8 cellular contexts compared by ENCODE assay signal in the genomic region with DNA sequence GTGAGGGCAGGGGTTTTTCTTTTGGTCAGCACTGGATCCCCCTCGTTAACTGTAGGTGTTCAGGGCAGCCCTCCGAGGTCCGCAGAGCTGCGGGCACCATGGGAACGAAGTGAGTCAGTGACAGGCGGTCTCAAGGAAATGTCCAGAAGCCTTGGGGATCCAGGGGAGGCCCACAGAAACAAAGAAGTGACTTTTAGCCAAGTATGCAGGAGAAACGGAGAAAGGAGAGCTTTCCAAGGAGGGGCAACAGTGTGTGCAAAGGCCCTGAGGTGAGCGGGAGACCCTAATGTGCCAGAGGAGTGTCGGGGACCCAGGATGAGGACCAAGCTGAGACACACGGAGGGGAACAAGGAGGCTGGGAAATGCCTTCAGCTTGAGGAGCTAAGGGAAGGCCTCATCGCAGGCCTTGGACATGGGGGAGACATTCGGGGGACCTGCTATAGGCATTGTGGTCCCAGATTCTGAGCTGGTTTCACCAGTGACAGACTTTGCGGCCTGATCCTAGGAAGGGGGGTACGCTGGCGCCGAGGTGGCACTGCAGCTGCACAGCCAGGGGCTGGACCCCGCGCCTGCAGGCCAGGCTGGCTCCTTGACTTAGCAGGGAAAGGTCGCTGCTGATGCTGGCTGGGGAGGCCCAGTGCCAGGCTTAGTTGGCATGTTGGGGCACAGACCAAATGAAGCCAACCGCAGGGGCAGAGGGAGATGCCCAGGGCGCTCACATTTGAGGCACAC. TPM values are rescaled to one million over a fixed set of nuclear protein-coding genes. Genes with fewer than 3 reads are reported as not detected.
DNase-seq lines count a peak whose midpoint lies in the region; ATAC-seq and TF ChIP-seq lines count a peak whose summit lies in the region.

No MANE protein-coding gene starts in this region.

- peak overlapping the region; percentile 59 for H3K4me3 Mint-ChIP-seq in activated naive CD4-positive, alpha-beta T cell treated with anti-CD3 and anti-CD28 coated beads for 36 hours
- H3K4me3 Mint-ChIP-seq in activated naive CD8-positive, alpha-beta T cell treated with anti-CD3 and anti-CD28 coated beads, Interleukin-2, amount 50 U/mL, for 24 hours = peak overlapping the region; percentile 52

- TF ChIP-seq EP300 in transverse colon (IDR thresholded peaks at IDR 0.05; ENCODE audit: low read depth) = no peak

- no peaks in the 10 kb centered on the region for H3K9me3 Mint-ChIP-seq in activated naive CD4-positive, alpha-beta T cell treated with anti-CD3 and anti-CD28 coated beads for 36 hours
- no peaks in the 10 kb centered on the region for H3K9me3 Mint-ChIP-seq in activated naive CD8-positive, alpha-beta T cell treated with anti-CD3 and anti-CD28 coated beads, Interleukin-2, amount 50 U/mL, for 24 hours

- H3K79me1 ChIP-seq in mesendoderm (ENCODE audit: low read length) = no peaks in the 10 kb centered on the region

- no peak for DNase-seq in activated naive CD4-positive, alpha-beta T cell treated with anti-CD3 and anti-CD28 coated beads for 36 hours
- no peak for DNase-seq in activated naive CD4-positive, alpha-beta T cell treated with Interleukin-2 at 50 U/mL for 16 hours
- no peak for DNase-seq in activated naive CD8-positive, alpha-beta T cell treated with anti-CD3 and anti-CD28 coated beads, Interleukin-2, amount 50 U/mL, for 24 hours
- DNase-seq in mesendoderm (no peak), transverse colon (no peak), DMS79 (lab: John Stamatoyannopoulos, UW) (no peak), CD1c-positive myeloid dendritic cell (ENCODE audit: extremely low spot score) (no peak)

- no peak overlapping the region for H3K18ac ChIP-seq in mesendoderm (ENCODE audit: low read length)

- peaks cover 27% of the 10 kb centered on the region for H3K4me1 Mint-ChIP-seq in activated naive CD4-positive, alpha-beta T cell treated with anti-CD3 and anti-CD28 coated beads for 36 hours (ENCODE audit: low read depth)
- peaks cover 35% of the 10 kb centered on the region for H3K4me1 Mint-ChIP-seq in activated naive CD8-positive, alpha-beta T cell treated with anti-CD3 and anti-CD28 coated beads, Interleukin-2, amount 50 U/mL, for 24 hours

- H3K9ac ChIP-seq in mesendoderm (ENCODE audit: low read length) = peak overlapping the region; percentile 83

- H3K9me3 ChIP-seq in transverse colon = no peaks in the 10 kb centered on the region

- CTCF ChIA-PET in activated naive CD4-positive, alpha-beta T cell treated with anti-CD3 and anti-CD28 coated beads for 36 hours (lab: Charles Lee) = interaction anchor here (0.5 to 2.6 kb wide), 13 partner anchors 11 to 294 kb away, joined by 3 to 16 read pairs (median 3); a partner anchor contains a TSS

- H3K23ac ChIP-seq in mesendoderm (ENCODE audit: low read length) = no peak overlapping the region

- H2BK120ac ChIP-seq in mesendoderm (ENCODE audit: low read depth, low read length) = no peak overlapping the region

- no CpG with 5 or more reads among the region's 21 CpGs for WGBS in mesendoderm (ENCODE audit: extremely low coverage, insufficient coverage, low lambda C conversion rate)
- 84 to 90% methylated on average over 5 to 21 of the region's 21 CpGs for WGBS in transverse colon (ENCODE audit: low coverage in 1 of 2), 2 donors

- H3K27ac ChIP-seq in mesendoderm (ENCODE audit: low read depth, low read length) (no peak overlapping the region), transverse colon (peak overlapping the region; percentile 88 to 92 (median 90))

- H3K27ac Mint-ChIP-seq in activated naive CD4-positive, alpha-beta T cell treated with anti-CD3 and anti-CD28 coated beads for 36 hours = no peak overlapping the region
- peak overlapping the region; percentile 52 for H3K27ac Mint-ChIP-seq in activated naive CD8-positive, alpha-beta T cell treated with anti-CD3 and anti-CD28 coated beads, Interleukin-2, amount 50 U/mL, for 24 hours

- H3K4me3 ChIP-seq in mesendoderm (ENCODE audit: low read length) (no peak overlapping the region), transverse colon (peak overlapping the region in 3 of 4 donors; percentile 34 to 72 (median 51))

- no peaks in the 10 kb centered on the region for H3K79me2 ChIP-seq in mesendoderm (ENCODE audit: control insufficient read depth, insufficient read depth, low read length)

- H3K56ac ChIP-seq in mesendoderm (ENCODE audit: low read length) = peak overlapping the region; percentile 85

- no peaks in the 10 kb centered on the region for H3K27me3 Mint-ChIP-seq in activated naive CD4-positive, alpha-beta T cell treated with anti-CD3 and anti-CD28 coated beads for 36 hours (ENCODE audit: low read depth)
- H3K27me3 Mint-ChIP-seq in activated naive CD8-positive, alpha-beta T cell treated with anti-CD3 and anti-CD28 coated beads, Interleukin-2, amount 50 U/mL, for 24 hours = no peaks in the 10 kb centered on the region

- no peak overlapping the region for H4K8ac ChIP-seq in mesendoderm (ENCODE audit: low read depth, low read length)

- TF ChIP-seq POLR2A in transverse colon (IDR thresholded peaks at IDR 0.05) = no peak

- H2BK5ac ChIP-seq in mesendoderm (ENCODE audit: low read length) = no peak overlapping the region

- in situ Hi-C loops in transverse colon (cut with MboI; ENCODE audit: low pct_ligation_motif_present in 1 of 4, low pct_unique_long_range_greater_than_20kb in 1 of 4, low sequenced_read_pairs in 3 of 4) = no loop called here

- H2BK15ac ChIP-seq in mesendoderm (replicated peaks; ENCODE audit: low read depth) = no peak overlapping the region

- H3K36me3 ChIP-seq in mesendoderm (ENCODE audit: control insufficient read depth, insufficient read depth, low read length) = peaks cover 3% of the 10 kb centered on the region
- H3K36me3 ChIP-seq in transverse colon = peaks cover 0 to 37% (median 23%) of the 10 kb centered on the region in 4 donors

- no peak overlapping the region for H3K4ac ChIP-seq in mesendoderm (ENCODE audit: low read depth, low read length)

- peaks cover 6% of the 10 kb centered on the region for H3K36me3 Mint-ChIP-seq in activated naive CD4-positive, alpha-beta T cell treated with anti-CD3 and anti-CD28 coated beads for 36 hours (ENCODE audit: low read depth)
- H3K36me3 Mint-ChIP-seq in activated naive CD8-positive, alpha-beta T cell treated with anti-CD3 and anti-CD28 coated beads, Interleukin-2, amount 50 U/mL, for 24 hours (ENCODE audit: low read depth) = peaks cover 6% of the 10 kb centered on the region

- H2AK5ac ChIP-seq in mesendoderm (ENCODE audit: low read length) = no peak overlapping the region

- ATAC-seq in activated naive CD8-positive, alpha-beta T cell treated with anti-CD3 and anti-CD28 coated beads, Interleukin-2, amount 50 U/mL, for 24 hours = no peak
- ATAC-seq in GM21447 (IDR thresholded peaks at IDR 0.05; ENCODE audit: unreplicated experiment) = no peak

- TF ChIP-seq CTCF in transverse colon (IDR thresholded peaks at IDR 0.05) = no peak

- H4K5ac ChIP-seq in mesendoderm (ENCODE audit: low read length) = no peak overlapping the region

- H3K27me3 ChIP-seq in mesendoderm (ENCODE audit: insufficient read depth, low read length, poor library complexity) (no peaks in the 10 kb centered on the region), transverse colon (no peaks in the 10 kb centered on the region)

- intact Hi-C loops in activated naive CD4-positive, alpha-beta T cell treated with anti-CD3 and anti-CD28 coated beads for 36 hours (cut with micrococcal nuclease) = loop anchor here (1.0 to 2.0 kb wide), 4 partner anchors 34 to 119 kb away; a partner anchor contains a TSS
- intact Hi-C loops in transverse colon (cut with DNase I; ENCODE audit: low total_unique reads) = no loop called here

- H3K4me1 ChIP-seq in mesendoderm (ENCODE audit: control insufficient read depth, low read depth, low read length) (no peaks in the 10 kb centered on the region), transverse colon (peaks cover 22 to 53% (median 32%) of the 10 kb centered on the region in 4 donors)

- H3K4me2 ChIP-seq in mesendoderm (ENCODE audit: low read length) = peak overlapping the region; percentile 61

RNA-seq across cellular contexts. Expression of a gene that starts 3.3 kb away (rescaled TPM):
- total RNA-seq in activated naive CD4-positive, alpha-beta T cell treated with anti-CD3 and anti-CD28 coated beads for 36 hours = under 1 TPM in 1 of 2 experiments, not detected in 1; 0.79 TPM
- 0.45 TPM for polyA plus RNA-seq in mesendoderm (2013, experiment 1 of 2)
- polyA plus RNA-seq in mesendoderm (2013, experiment 2 of 2) = 0.42 TPM
- total RNA-seq in transverse colon = 1 to 10 TPM in 3 of 4 donors, not detected in 1; 3.0 to 3.8 (median 3.2) TPM

RNA-seq across cellular contexts. Expression of a gene that starts 9.6 kb away (rescaled TPM):
- 10 to 100 TPM; 57.7 to 59.9 TPM for total RNA-seq in activated naive CD4-positive, alpha-beta T cell treated with anti-CD3 and anti-CD28 coated beads for 36 hours
- 35.2 TPM for polyA plus RNA-seq in mesendoderm (2013, experiment 1 of 2)
- 37.9 TPM for polyA plus RNA-seq in mesendoderm (2013, experiment 2 of 2)
- 1,000 to 10,000 TPM in 1 of 4 donors, 100 to 1,000 TPM in 3; 495 to 1,114 (median 787) TPM for total RNA-seq in transverse colon

RNA-seq across cellular contexts. Expression of a gene that starts 23.7 kb away (rescaled TPM):
- 100 to 1,000 TPM; 109 to 114 TPM for total RNA-seq in activated naive CD4-positive, alpha-beta T cell treated with anti-CD3 and anti-CD28 coated beads for 36 hours
- 52.0 TPM for polyA plus RNA-seq in mesendoderm (2013, experiment 1 of 2)
- 62.0 TPM for polyA plus RNA-seq in mesendoderm (2013, experiment 2 of 2)
- 100 to 1,000 TPM; 250 to 620 (median 432) TPM for total RNA-seq in transverse colon

Comparison
In these comparisons a context has a peak if more than half of its experiments do, and no peak if none do; other contexts are left out.
1. RNA of a gene that starts 9.6 kb away (total RNA-seq): 495 to 1,114 TPM in transverse colon; 57.7 to 59.9 TPM in activated naive CD4-positive, alpha-beta T cell treated with anti-CD3 and anti-CD28 coated beads for 36 hours; every median in the first group is over 4 times any median in the second.